1 cellular context compared by ENCODE assay signal in the genomic region with DNA sequence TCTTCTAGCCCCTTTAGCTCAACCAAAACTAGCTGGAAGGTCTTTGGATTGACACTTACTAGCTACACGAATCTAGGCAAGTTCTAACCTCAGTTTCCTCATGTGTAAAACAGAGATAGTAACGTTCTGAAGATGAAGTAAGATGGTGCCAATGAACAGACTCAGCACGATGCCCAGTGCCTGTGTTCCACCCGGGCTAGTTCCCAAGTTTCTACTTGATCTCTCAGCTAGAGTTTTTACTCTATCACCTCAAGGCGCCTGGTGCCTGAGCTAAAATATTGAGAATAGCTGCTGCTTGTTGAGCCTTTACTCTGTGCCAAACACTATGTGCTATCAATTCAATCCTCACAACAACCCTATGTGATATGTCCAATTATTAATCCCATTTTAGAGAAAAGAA.
TF ChIP-seq lines count a peak whose summit lies in the region.

No MANE protein-coding gene starts in this region.

TF ChIP-seq in K562, 482 proteins besides CTCF, POLR2A, EP300 and RAD21:
- TF ChIP-seq, protein P1, sequence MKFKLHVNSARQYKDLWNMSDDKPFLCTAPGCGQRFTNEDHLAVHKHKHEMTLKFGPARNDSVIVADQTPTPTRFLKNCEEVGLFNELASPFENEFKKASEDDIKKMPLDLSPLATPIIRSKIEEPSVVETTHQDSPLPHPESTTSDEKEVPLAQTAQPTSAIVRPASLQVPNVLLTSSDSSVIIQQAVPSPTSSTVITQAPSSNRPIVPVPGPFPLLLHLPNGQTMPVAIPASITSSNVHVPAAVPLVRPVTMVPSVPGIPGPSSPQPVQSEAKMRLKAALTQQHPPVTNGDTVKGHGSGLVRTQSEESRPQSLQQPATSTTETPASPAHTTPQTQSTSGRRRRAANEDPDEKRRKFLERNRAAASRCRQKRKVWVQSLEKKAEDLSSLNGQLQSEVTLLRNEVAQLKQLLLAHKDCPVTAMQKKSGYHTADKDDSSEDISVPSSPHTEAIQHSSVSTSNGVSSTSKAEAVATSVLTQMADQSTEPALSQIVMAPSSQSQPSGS (CRISPR knock-in tag; IDR thresholded peaks at IDR 0.05): no peak
- no peak for TF ChIP-seq ZNF324 (CRISPR knock-in tag; IDR thresholded peaks at IDR 0.05)
- no peak for TF ChIP-seq MITF (IDR thresholded peaks at IDR 0.05)
